In the genomic region with DNA sequence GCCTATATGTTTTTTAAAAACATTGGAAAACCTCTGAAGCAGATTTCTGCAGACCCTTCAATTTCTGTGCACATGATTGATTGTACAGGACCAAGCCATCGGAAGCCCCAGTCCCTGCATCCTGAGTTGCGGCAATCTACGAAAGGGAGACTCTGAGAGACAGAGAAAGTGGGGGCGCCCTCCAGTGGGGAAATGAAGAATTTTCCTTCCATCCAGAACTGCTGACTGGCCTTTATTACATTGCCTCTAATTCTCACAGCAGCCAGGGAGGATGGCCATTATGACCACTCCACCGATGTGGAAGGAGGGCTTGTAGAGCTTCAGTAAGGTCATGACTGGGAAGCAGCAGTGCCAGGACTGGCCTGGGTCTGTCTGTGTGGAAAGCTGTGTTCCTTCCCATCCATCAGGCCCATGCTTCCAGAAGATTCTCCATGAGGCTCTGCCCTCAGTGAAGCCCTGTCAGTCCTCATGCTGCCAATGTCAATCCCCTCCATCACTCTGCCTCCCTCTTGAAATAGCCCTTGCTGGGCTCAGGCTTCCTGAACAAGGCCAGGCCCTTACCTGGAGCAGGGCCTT, we compare ENCODE assay signal across 8 cellular contexts. TPM values are rescaled to one million over a fixed set of nuclear protein-coding genes. Genes with fewer than 3 reads are reported as not detected.
DNase-seq lines count a peak whose midpoint lies in the region; ATAC-seq and TF ChIP-seq lines count a peak whose summit lies in the region.

No MANE protein-coding gene starts in this region.

- H3K79me2 ChIP-seq in PC-3 (ENCODE audit: low read length) = no peaks in the 10 kb centered on the region

- H3K27ac ChIP-seq in PC-3 (ENCODE audit: low read length) = no peak overlapping the region
- H3K27ac ChIP-seq in neutrophil = no peak overlapping the region

- peaks cover 49% of the 10 kb centered on the region for H3K27me3 Mint-ChIP-seq in activated T-cell treated with anti-CD3 and anti-CD28 coated beads, Interleukin-2, amount 50 U/mL, for 4 hours (ENCODE audit: low read depth)
- peaks cover 80% of the 10 kb centered on the region for H3K27me3 Mint-ChIP-seq in type B pancreatic cell

- H3K27me3 ChIP-seq in PC-3 (ENCODE audit: low read length) (no peaks in the 10 kb centered on the region), neutrophil (peaks cover 90% of the 10 kb centered on the region)

- no peak overlapping the region for H3K9ac ChIP-seq in PC-3 (ENCODE audit: low read length)

- BruUV-seq in PC-3 (replicated peaks; lab: Mats Ljungman, UMichigan) = no TSS peak

- H3K36me3 Mint-ChIP-seq in activated T-cell treated with anti-CD3 and anti-CD28 coated beads, Interleukin-2, amount 50 U/mL, for 4 hours (ENCODE audit: insufficient read depth) = no peaks in the 10 kb centered on the region
- peaks cover 3% of the 10 kb centered on the region for H3K36me3 Mint-ChIP-seq in type B pancreatic cell

- TF ChIP-seq CTCF in PC-3 (conservative IDR thresholded peaks at IDR 0.05; ENCODE audit: low read depth, low read length) (peak; percentile 82), neutrophil (IDR thresholded peaks at IDR 0.05) (peak; percentile 38), type B pancreatic cell (conservative IDR thresholded peaks at IDR 0.05) (peak; percentile 80)

- H4K20me1 ChIP-seq in PC-3 (ENCODE audit: low read length) = no peaks in the 10 kb centered on the region

- H3K4me2 ChIP-seq in PC-3 (ENCODE audit: low read length) = no peak overlapping the region

- ATAC-seq in PC-3 = peak; percentile 90
- ATAC-seq in activated T-cell treated with anti-CD3 and anti-CD28 coated beads, Interleukin-2, amount 50 U/mL, for 4 hours = peak; percentile 77 to 83
- ATAC-seq in GM19463 (IDR thresholded peaks at IDR 0.05; ENCODE audit: unreplicated experiment) = no peak

- POLR2A ChIA-PET in PC-3 (lab: Charles Lee; ENCODE audit: unreplicated experiment) = no interaction called here

- intact Hi-C loops in PC-3 (cut with micrococcal nuclease) = no loop called here

- H3F3A ChIP-seq in PC-3 (ENCODE audit: low read length, unreplicated experiment) = no peaks in the 10 kb centered on the region

- H3K4me3 ChIP-seq in PC-3 (ENCODE audit: low read length) (no peak overlapping the region), neutrophil (ENCODE audit: low read depth in 1 of 2, low read length in 1 of 2) (no peak overlapping the region)

- DNase-seq in GM04504 (ENCODE audit: low read depth) (peak; percentile 31), HT-29 (ENCODE audit: low spot score) (peak; percentile 82), PC-3 (peak; percentile 80), fibroblast of peridontal ligament (ENCODE audit: extremely low read depth) (peak; percentile 69), type B pancreatic cell (ENCODE audit: extremely low spot score, unreplicated experiment) (no peak)
- DNase-seq in activated T-cell treated with anti-CD3 and anti-CD28 coated beads, Interleukin-2, amount 50 U/mL, for 4 hours = peak; percentile 60

- H3K4me3 Mint-ChIP-seq in activated T-cell treated with anti-CD3 and anti-CD28 coated beads, Interleukin-2, amount 50 U/mL, for 4 hours = no peak overlapping the region
- H3K4me3 Mint-ChIP-seq in type B pancreatic cell = no peak overlapping the region

- H3K4me1 ChIP-seq in PC-3 (ENCODE audit: insufficient read depth, low read length) (no peaks in the 10 kb centered on the region), neutrophil (ENCODE audit: control insufficient read depth in 1 of 2, insufficient read depth in 1 of 2, low read depth in 1 of 2, low read length in 1 of 2) (no peaks in the 10 kb centered on the region)

- no peaks in the 10 kb centered on the region for H3K4me1 Mint-ChIP-seq in activated T-cell treated with anti-CD3 and anti-CD28 coated beads, Interleukin-2, amount 50 U/mL, for 4 hours (ENCODE audit: low read depth)
- H3K4me1 Mint-ChIP-seq in type B pancreatic cell (ENCODE audit: unreplicated experiment) = peaks cover 10% of the 10 kb centered on the region

- no peaks in the 10 kb centered on the region for H3K9me2 ChIP-seq in PC-3 (replicated peaks; ENCODE audit: low read length)

- H3K9me3 Mint-ChIP-seq in activated T-cell treated with anti-CD3 and anti-CD28 coated beads, Interleukin-2, amount 50 U/mL, for 4 hours = no peaks in the 10 kb centered on the region
- no peaks in the 10 kb centered on the region for H3K9me3 Mint-ChIP-seq in type B pancreatic cell

- H3K27ac Mint-ChIP-seq in type B pancreatic cell = no peak overlapping the region

- H3K36me3 ChIP-seq in PC-3 (ENCODE audit: low read depth, low read length) = no peaks in the 10 kb centered on the region
- H3K36me3 ChIP-seq in neutrophil = no peaks in the 10 kb centered on the region

- no peak overlapping the region for H2AFZ ChIP-seq in PC-3 (ENCODE audit: low read length)

- no peaks in the 10 kb centered on the region for H3K9me3 ChIP-seq in PC-3 (ENCODE audit: low read length)
- H3K9me3 ChIP-seq in neutrophil = no peaks in the 10 kb centered on the region

- CTCF ChIA-PET in PC-3 (lab: Charles Lee) = interaction anchor here (0.7 kb wide), 1 partner anchor 376 kb away, joined by 4 read pairs; no protein-coding TSS in a partner anchor

RNA-seq across cellular contexts. Expression of a gene that starts 20.0 kb away (rescaled TPM):
- total RNA-seq in HT-29 (2014; rRNA removed; shearing (Covaris generic)) = not detected in 2 replicates
- total RNA-seq in PC-3 (2014; rRNA removed) (not detected in 2 replicates), type B pancreatic cell (ENCODE audit: low replicate concordance) (not detected in 2 replicates)
- total RNA-seq in activated T-cell treated with anti-CD3 and anti-CD28 coated beads, Interleukin-2, amount 50 U/mL, for 4 hours = not detected

RNA-seq across cellular contexts. Expression of a gene that starts 35.2 kb away (rescaled TPM):
- 155 and 158 TPM in 2 replicates for total RNA-seq in HT-29 (2014; rRNA removed; shearing (Covaris generic))
- total RNA-seq in PC-3 (2014; rRNA removed) (86.2 and 114 TPM in 2 replicates), type B pancreatic cell (ENCODE audit: low replicate concordance) (54.1 and 56.1 TPM in 2 replicates)
- total RNA-seq in activated T-cell treated with anti-CD3 and anti-CD28 coated beads, Interleukin-2, amount 50 U/mL, for 4 hours = 100 to 1,000 TPM; 187 to 222 (median 221) TPM

RNA-seq across cellular contexts. Expression of a gene that starts 43.3 kb away (rescaled TPM):
- not detected in 2 replicates for total RNA-seq in HT-29 (2014; rRNA removed; shearing (Covaris generic))
- 0.07 TPM in 1 of 2 replicates, not detected in the other for total RNA-seq in PC-3 (2014; rRNA removed)
- total RNA-seq in activated T-cell treated with anti-CD3 and anti-CD28 coated beads, Interleukin-2, amount 50 U/mL, for 4 hours = under 1 TPM in 1 of 3 donors, not detected in 2; 0.19 TPM
- 17.5 and 35.6 TPM in 2 replicates for total RNA-seq in type B pancreatic cell (ENCODE audit: low replicate concordance)

Comparison
In these comparisons a context has a peak if more than half of its experiments do, and no peak if none do; other contexts are left out.
1. RNA of a gene that starts 43.3 kb away (total RNA-seq): 17.5 to 35.6 TPM in type B pancreatic cell; 0.19 TPM in activated T-cell treated with anti-CD3 and anti-CD28 coated beads, Interleukin-2, amount 50 U/mL, for 4 hours, 0.07 TPM in PC-3 and not detected in HT-29; every median in the first group is over 10 times any median in the second.
2. Peak in every context shown above with its lines, with median percentiles within 50 percentile points of each other: CTCF ChIP-seq.